22 cellular contexts compared by ENCODE assay signal in the genomic region with DNA sequence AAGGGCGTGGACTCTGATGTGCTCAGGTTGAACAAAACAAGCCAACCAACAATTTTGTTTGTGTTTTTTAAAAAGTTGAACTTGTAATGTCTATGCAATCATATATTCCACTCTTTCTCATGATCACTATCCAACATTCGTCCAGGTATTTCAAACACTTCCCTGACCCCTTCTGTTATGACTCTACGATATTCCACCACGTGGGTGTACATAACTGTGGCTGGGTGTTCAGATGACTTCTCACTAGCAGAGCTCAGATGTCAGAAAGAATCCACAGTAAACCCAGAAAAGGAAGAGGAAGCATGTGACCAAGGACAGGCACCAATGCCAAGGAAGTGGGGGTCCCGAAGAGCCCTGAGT. TPM values are rescaled to one million over a fixed set of nuclear protein-coding genes. Genes with fewer than 3 reads are reported as not detected.
DNase-seq lines count a peak whose midpoint lies in the region; ATAC-seq and TF ChIP-seq lines count a peak whose summit lies in the region.
"Had no signal": no experiment of that assay in that cellular context is flagged by ENCODE, and none has a peak within 500 bp of the region (broad histone marks: within the 10 kb centered on the region; RNA-seq: fewer than 3 reads in every experiment).

No MANE protein-coding gene starts in this region.

- H3K27ac ChIP-seq in esophagus (ENCODE audit: low read depth in 2 of 2, low read length in 1 of 2) (peak overlapping the region; percentile 43), upper lobe of left lung (peak overlapping the region; percentile 79 to 90 (median 80)), uterus (no peak overlapping the region)
- H3K27ac ChIP-seq: vagina had no signal

- no peaks in the 10 kb centered on the region for H3K36me3 Mint-ChIP-seq in T-helper 1 cell treated with Interleukin-12 subunit alpha and Interleukin-12 subunit beta and Interleukin-4 antibody, amounts not matched to agents 30 μg/mL and 1 μg/mL, for 36 hours (ENCODE audit: low read depth)
- no peaks in the 10 kb centered on the region for H3K36me3 Mint-ChIP-seq in nephron progenitor cell (ENCODE audit: low read depth)
- H3K36me3 Mint-ChIP-seq: activated naive CD4-positive, alpha-beta T cell treated with anti-CD3 and anti-CD28 coated beads, Interleukin-2, amount 50 U/mL, for 24 hours had no signal

- DNase-seq in T-helper 1 cell (no peak), nephron progenitor cell (no peak), upper lobe of left lung (no peak), uterus (no peak), DMS79 treated with DMSO at 0.1 percent for 48 hours (lab: John Stamatoyannopoulos, UW) (no peak)
- DNase-seq: activated CD4-positive, alpha-beta memory T cell treated with anti-CD3 and anti-CD28 coated beads, Interleukin-2, amount 10 ng/mL, durations not matched to agents 7 days and 5 days; foreskin fibroblast; GF-D8; IMR-90; NCI-H1694; NCI-H82; OCI-M1; sigmoid colon; stimulated activated CD4-positive, alpha-beta T cell treated with anti-CD3 and anti-CD28 coated beads, Interleukin-1b, Interleukin-23, amount 100 ng/mL, for 48 hours; stimulated activated naive CD4-positive, alpha-beta T cell treated with Interleukin-2 at 50 U/mL for 16 hours; T-helper 2 cell had no signal

- intact Hi-C loops in uterus (cut with DNase I; ENCODE audit: low total_unique reads) = no loop called here

- no peak for TF ChIP-seq EP300 in upper lobe of left lung (IDR thresholded peaks at IDR 0.05)

- H3K4me3 ChIP-seq in esophagus (ENCODE audit: low read depth in 1 of 2, low read length in 2 of 2) (no peak overlapping the region), upper lobe of left lung (no peak overlapping the region), uterus (no peak overlapping the region)
- H3K4me3 ChIP-seq: sigmoid colon, vagina had no signal

- H3K27ac Mint-ChIP-seq in T-helper 1 cell treated with Interleukin-12 subunit alpha and Interleukin-12 subunit beta and Interleukin-4 antibody, amounts not matched to agents 30 μg/mL and 1 μg/mL, for 36 hours = peak overlapping the region; percentile 22
- peak overlapping the region; percentile 92 for H3K27ac Mint-ChIP-seq in nephron progenitor cell
- H3K27ac Mint-ChIP-seq: activated CD4-positive, alpha-beta memory T cell treated with anti-CD3 and anti-CD28 coated beads, Interleukin-2, amount 10 ng/mL, durations not matched to agents 7 days and 5 days; activated naive CD4-positive, alpha-beta T cell treated with anti-CD3 and anti-CD28 coated beads, Interleukin-2, amount 50 U/mL, for 24 hours had no signal

- 75 to 76% methylated on average over 5 of the region's 5 CpGs for WGBS in esophagus, 2 donors
- whole genome bisulfite sequencing in upper lobe of left lung, 2 donors = 54 to 67% methylated on average over 5 of the region's 5 CpGs

- no peaks in the 10 kb centered on the region for H3K27me3 ChIP-seq in esophagus (ENCODE audit: control insufficient read depth in 1 of 2, insufficient read depth in 2 of 2, low read length in 2 of 2)
- no peaks in the 10 kb centered on the region for H3K27me3 ChIP-seq in upper lobe of left lung
- H3K27me3 ChIP-seq in uterus = no peaks in the 10 kb centered on the region
- H3K27me3 ChIP-seq: sigmoid colon, vagina had no signal

- TF ChIP-seq CTCF in nephron progenitor cell (IDR thresholded peaks at IDR 0.05) (no peak), upper lobe of left lung (IDR thresholded peaks at IDR 0.05) (no peak), uterus (IDR thresholded peaks at IDR 0.05) (no peak)

- H3K27me3 Mint-ChIP-seq in T-helper 1 cell treated with Interleukin-12 subunit alpha and Interleukin-12 subunit beta and Interleukin-4 antibody, amounts not matched to agents 30 μg/mL and 1 μg/mL, for 36 hours (ENCODE audit: low read depth) = peaks cover 18% of the 10 kb centered on the region
- peaks cover under 1% of the 10 kb centered on the region for H3K27me3 Mint-ChIP-seq in nephron progenitor cell (ENCODE audit: low read depth, poor library complexity)

- no peak for ATAC-seq in upper lobe of left lung (ENCODE audit: low FRiP score in 2 of 2)
- no peak for ATAC-seq in GM18517 (IDR thresholded peaks at IDR 0.05; ENCODE audit: unreplicated experiment)

- no peaks in the 10 kb centered on the region for H3K9me3 Mint-ChIP-seq in T-helper 1 cell treated with Interleukin-12 subunit alpha and Interleukin-12 subunit beta and Interleukin-4 antibody, amounts not matched to agents 30 μg/mL and 1 μg/mL, for 36 hours
- H3K9me3 Mint-ChIP-seq in nephron progenitor cell = no peaks in the 10 kb centered on the region
- H3K9me3 Mint-ChIP-seq: activated CD4-positive, alpha-beta memory T cell treated with anti-CD3 and anti-CD28 coated beads, Interleukin-2, amount 10 ng/mL, durations not matched to agents 7 days and 5 days; activated naive CD4-positive, alpha-beta T cell treated with anti-CD3 and anti-CD28 coated beads, Interleukin-2, amount 50 U/mL, for 24 hours had no signal

- H3K4me3 Mint-ChIP-seq in T-helper 1 cell treated with Interleukin-12 subunit alpha and Interleukin-12 subunit beta and Interleukin-4 antibody, amounts not matched to agents 30 μg/mL and 1 μg/mL, for 36 hours = no peak overlapping the region
- no peak overlapping the region for H3K4me3 Mint-ChIP-seq in nephron progenitor cell
- H3K4me3 Mint-ChIP-seq: activated CD4-positive, alpha-beta memory T cell treated with anti-CD3 and anti-CD28 coated beads, Interleukin-2, amount 10 ng/mL, durations not matched to agents 7 days and 5 days; activated naive CD4-positive, alpha-beta T cell treated with anti-CD3 and anti-CD28 coated beads, Interleukin-2, amount 50 U/mL, for 24 hours had no signal

- TF ChIP-seq POLR2A in upper lobe of left lung (IDR thresholded peaks at IDR 0.05) (no peak), uterus (IDR thresholded peaks at IDR 0.05) (no peak)

- H3K4me1 Mint-ChIP-seq in T-helper 1 cell treated with Interleukin-12 subunit alpha and Interleukin-12 subunit beta and Interleukin-4 antibody, amounts not matched to agents 30 μg/mL and 1 μg/mL, for 36 hours (ENCODE audit: low read depth) = peaks cover 25% of the 10 kb centered on the region
- peaks cover 67% of the 10 kb centered on the region for H3K4me1 Mint-ChIP-seq in nephron progenitor cell
- H3K4me1 Mint-ChIP-seq: activated naive CD4-positive, alpha-beta T cell treated with anti-CD3 and anti-CD28 coated beads, Interleukin-2, amount 50 U/mL, for 24 hours had no signal

- H3K36me3 ChIP-seq in esophagus (ENCODE audit: control insufficient read depth in 2 of 2, insufficient read depth in 2 of 2, low read length in 1 of 2) (peaks cover 0 to 3% of the 10 kb centered on the region in 2 donors), upper lobe of left lung (no peaks in the 10 kb centered on the region), uterus (no peaks in the 10 kb centered on the region)
- H3K36me3 ChIP-seq: sigmoid colon, vagina had no signal

- no peaks in the 10 kb centered on the region for H3K9me3 ChIP-seq in esophagus (ENCODE audit: control insufficient read depth in 2 of 2, insufficient read depth in 1 of 2, low read depth in 1 of 2, low read length in 1 of 2)
- H3K9me3 ChIP-seq in upper lobe of left lung = no peaks in the 10 kb centered on the region
- no peaks in the 10 kb centered on the region for H3K9me3 ChIP-seq in uterus
- H3K9me3 ChIP-seq: sigmoid colon, vagina had no signal

- H3K4me1 ChIP-seq in esophagus (ENCODE audit: control insufficient read depth in 2 of 2, insufficient read depth in 2 of 2, low read length in 1 of 2) = peaks cover 0 to 8% of the 10 kb centered on the region in 2 donors
- peaks cover 0 to 34% (median 12%) of the 10 kb centered on the region in 4 donors for H3K4me1 ChIP-seq in upper lobe of left lung
- H3K4me1 ChIP-seq in uterus = no peaks in the 10 kb centered on the region
- H3K4me1 ChIP-seq: sigmoid colon had no signal

RNA-seq across cellular contexts. Expression of a gene that starts 19.9 kb away (rescaled TPM):
- polyA plus RNA-seq in esophagus = 10 to 100 TPM; 14.7 to 29.2 TPM
- total RNA-seq in upper lobe of left lung (10 to 100 TPM; 10.2 to 26.2 (median 15.2) TPM), uterus (1 to 10 TPM in 3 of 4 donors, under 1 TPM in 1; 0.29 to 5.5 (median 2.1) TPM)
- total RNA-seq: endothelial cell of umbilical vein had no signal

Comparison
In these comparisons a context has a peak if more than half of its experiments do, and no peak if none do; other contexts are left out.
1. H3K27ac ChIP-seq: peak in esophagus (2 of 2) and upper lobe of left lung (4 of 4); none in uterus (0 of 2).